ENCODE assay signal across 21 cellular contexts in genomic region chr15:29014493-29014892, GRCh38.
"Had no signal": no experiment of that assay in that cellular context is flagged by ENCODE, and none has a peak within 500 bp of the region (broad histone marks: within the 10 kb centered on the region; RNA-seq: fewer than 3 reads in every experiment).

No MANE protein-coding gene starts in this region.

- H3K27me3 ChIP-seq: colonic mucosa, esophagus muscularis mucosa, hepatocyte, spleen, upper lobe of left lung had no signal

- H2AFZ ChIP-seq: hepatocyte had no signal

- FAIRE-seq: frontal cortex had no signal

- DNase-seq: activated CD4-positive, alpha-beta T cell treated with anti-CD3 and anti-CD28 coated beads, Interleukin-2, amount 10 ng/mL, durations not matched to agents 24 days and 14 days; activated CD8-positive, alpha-beta memory T cell treated with anti-CD3 and anti-CD28 coated beads for 24 hours; activated CD8-positive, alpha-beta memory T cell treated with anti-CD3 and anti-CD28 coated beads, Interleukin-2, amount 50 U/mL, for 4 hours; activated effector memory CD4-positive, alpha-beta T cell treated with anti-CD3 and anti-CD28 coated beads, Interleukin-2, amount 50 U/mL, for 16 hours; activated naive CD4-positive, alpha-beta T cell treated with anti-CD3 and anti-CD28 coated beads, Interleukin-2, amount 10 ng/mL, durations not matched to agents 7 days and 5 days; aorta; central memory CD4-positive, alpha-beta T cell; colonic mucosa; glutamatergic neuron; immature natural killer cell; kidney glomerular epithelial cell; left ventricle myocardium inferior; naive thymus-derived CD4-positive, alpha-beta T cell; spleen; stimulated activated CD4-positive, alpha-beta T cell treated with anti-CD3 and anti-CD28 coated beads, Interleukin-4, amount 100 ng/mL, for 1 hour; stimulated activated naive CD4-positive, alpha-beta T cell; upper lobe of left lung had no signal

- H3K36me3 ChIP-seq: colonic mucosa, esophagus muscularis mucosa, left ventricle myocardium inferior, prostate gland, spleen, upper lobe of left lung had no signal

- H3K4me2 ChIP-seq: hepatocyte had no signal

- H3K27ac ChIP-seq: colonic mucosa, esophagus muscularis mucosa, hepatocyte, left ventricle myocardium inferior, prostate gland, upper lobe of left lung had no signal

- H3K4me3 ChIP-seq: colonic mucosa, esophagus muscularis mucosa, hepatocyte, left ventricle myocardium inferior, prostate gland, spleen, upper lobe of left lung had no signal

- ATAC-seq: naive thymus-derived CD4-positive, alpha-beta T cell had no signal

- H3K4me1 ChIP-seq: colonic mucosa, esophagus muscularis mucosa, left ventricle myocardium inferior, prostate gland, upper lobe of left lung had no signal

- H3K9me3 ChIP-seq: colonic mucosa, esophagus muscularis mucosa, left ventricle myocardium inferior, prostate gland, spleen, upper lobe of left lung had no signal

- H3K79me2 ChIP-seq: hepatocyte had no signal
